19 cellular contexts compared by ENCODE assay signal in the genomic region with DNA sequence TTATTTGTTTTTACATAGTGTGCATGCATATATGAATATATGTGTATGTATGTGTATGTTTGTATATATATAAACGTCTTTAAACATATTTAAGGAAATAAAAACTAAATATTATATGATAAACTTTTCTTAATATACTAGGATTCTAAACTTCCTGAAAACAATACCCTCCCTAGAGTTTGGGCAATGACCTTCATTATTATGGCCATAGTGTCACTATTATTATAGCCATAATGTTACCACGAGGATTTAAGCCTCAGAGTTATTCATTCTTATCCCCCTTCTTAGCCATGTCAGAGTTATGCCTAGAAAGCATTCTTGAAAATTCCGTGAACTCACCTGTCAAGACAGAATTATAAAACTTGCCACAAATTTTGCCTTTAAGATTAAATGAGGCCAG.
"Had no signal": no experiment of that assay in that cellular context is flagged by ENCODE, and none has a peak within 500 bp of the region (broad histone marks: within the 10 kb centered on the region; RNA-seq: fewer than 3 reads in every experiment).

No MANE protein-coding gene starts in this region.

- ATAC-seq: effector memory CD8-positive, alpha-beta T cell; natural killer cell; stimulated activated naive CD8-positive, alpha-beta T cell treated with anti-CD3 and anti-CD28 coated beads, Interleukin-15, amount 100 ng/mL, for 72 hours; T-helper 17 cell had no signal

- H3K27me3 ChIP-seq: adrenal gland, suprapubic skin had no signal

- DNase-seq: activated CD4-positive, CD25-positive, alpha-beta regulatory T cell treated with anti-CD3 and anti-CD28 coated beads, Interleukin-2, amount 50 U/mL, for 72 hours; activated CD8-positive, alpha-beta memory T cell treated with anti-CD3 and anti-CD28 coated beads for 24 hours; activated CD8-positive, alpha-beta memory T cell treated with anti-CD3 and anti-CD28 coated beads, Interleukin-2, amount 50 U/mL, for 48 hours; activated effector memory CD4-positive, alpha-beta T cell treated with anti-CD3 and anti-CD28 coated beads, Interleukin-2, amount 50 U/mL, for 16 hours; dermis blood vessel endothelial cell; effector memory CD8-positive, alpha-beta T cell; left cardiac atrium; natural killer cell; retina; stimulated activated naive CD8-positive, alpha-beta T cell treated with anti-CD3 and anti-CD28 coated beads, Interleukin-15, amount 100 ng/mL, for 72 hours; T-helper 17 cell had no signal

- H3K9me3 Mint-ChIP-seq: activated naive CD4-positive, alpha-beta T cell treated with anti-CD3 and anti-CD28 coated beads, Interleukin-2, amount 50 U/mL, for 72 hours; activated T-cell treated with anti-CD3 and anti-CD28 coated beads, Interleukin-2, amount 50 U/mL, for 72 hours; effector memory CD8-positive, alpha-beta T cell; natural killer cell; type B pancreatic cell had no signal

- H3K4me3 ChIP-seq: adrenal gland, suprapubic skin had no signal

- H3K27ac ChIP-seq: epithelial cell of prostate, neutrophil, suprapubic skin, VCaP had no signal

- H3K27ac Mint-ChIP-seq: activated naive CD4-positive, alpha-beta T cell treated with anti-CD3 and anti-CD28 coated beads, Interleukin-2, amount 50 U/mL, for 72 hours; activated T-cell treated with anti-CD3 and anti-CD28 coated beads, Interleukin-2, amount 50 U/mL, for 72 hours; effector memory CD8-positive, alpha-beta T cell; natural killer cell; stimulated activated naive CD8-positive, alpha-beta T cell treated with anti-CD3 and anti-CD28 coated beads, Interleukin-15, amount 100 ng/mL, for 72 hours; T-helper 17 cell had no signal

- H3K36me3 ChIP-seq: adrenal gland, neutrophil, suprapubic skin had no signal

- H3K36me3 Mint-ChIP-seq: activated naive CD4-positive, alpha-beta T cell treated with anti-CD3 and anti-CD28 coated beads, Interleukin-2, amount 50 U/mL, for 72 hours; natural killer cell; type B pancreatic cell had no signal

- H3K9me3 ChIP-seq: adrenal gland, neutrophil, suprapubic skin had no signal

- H3K27me3 Mint-ChIP-seq: effector memory CD8-positive, alpha-beta T cell had no signal

- H3K4me3 Mint-ChIP-seq: activated T-cell treated with anti-CD3 and anti-CD28 coated beads, Interleukin-2, amount 50 U/mL, for 72 hours; effector memory CD8-positive, alpha-beta T cell; natural killer cell; stimulated activated naive CD8-positive, alpha-beta T cell treated with anti-CD3 and anti-CD28 coated beads, Interleukin-15, amount 100 ng/mL, for 72 hours; T-helper 17 cell; type B pancreatic cell had no signal

- H3K4me1 ChIP-seq: suprapubic skin had no signal

- H3K4me1 Mint-ChIP-seq: natural killer cell; stimulated activated naive CD8-positive, alpha-beta T cell treated with anti-CD3 and anti-CD28 coated beads, Interleukin-15, amount 100 ng/mL, for 72 hours; T-helper 17 cell had no signal
